Comparison of ENCODE assay signal across 1 cellular context in the genomic region with DNA sequence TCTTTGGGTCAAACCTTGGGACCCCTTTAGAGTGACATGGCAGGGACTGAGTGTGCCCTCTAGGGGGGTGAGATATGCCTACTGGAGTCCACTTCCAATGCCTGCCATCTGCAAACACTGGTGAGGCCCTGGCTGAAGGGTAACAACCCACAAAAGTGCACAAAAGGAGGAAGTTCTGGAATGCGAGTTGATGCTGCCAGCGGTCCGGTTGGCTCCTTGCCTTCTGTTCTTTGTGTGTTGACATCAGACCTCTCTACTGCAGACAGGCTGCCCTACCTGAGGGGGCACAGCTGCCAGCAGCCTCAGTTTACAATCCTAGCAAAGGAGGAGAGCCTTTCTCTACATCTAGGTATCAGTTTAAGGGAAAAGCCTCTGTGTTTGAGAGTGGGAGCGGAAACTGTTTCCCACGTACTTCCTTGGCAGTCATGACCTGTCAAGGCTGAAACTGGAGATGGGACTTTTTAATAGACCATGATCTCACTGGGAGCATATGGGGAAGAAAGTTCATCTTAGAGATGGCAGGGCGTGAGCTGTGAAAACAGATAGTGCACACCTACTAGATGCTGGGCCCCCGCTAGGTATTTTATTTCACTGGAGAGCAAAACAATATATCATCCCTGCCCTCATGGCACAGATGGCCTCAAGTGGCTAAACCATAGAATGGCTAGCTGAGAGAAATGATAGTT.
TF ChIP-seq lines count a peak whose summit lies in the region.

No MANE protein-coding gene starts in this region.

TF ChIP-seq in HepG2, 621 proteins besides CTCF, POLR2A, EP300 and RAD21:
- TF ChIP-seq ZFP41 (CRISPR knock-in tag; IDR thresholded peaks at IDR 0.05; ENCODE audit: borderline replicate concordance), result no peak
- no peak for TF ChIP-seq NFE2L2 (IDR thresholded peaks at IDR 0.05; ENCODE audit: low read length)
- TF ChIP-seq TARDBP (CRISPR knock-in tag; IDR thresholded peaks at IDR 0.05), result no peak
- TF ChIP-seq ZNF563 (CRISPR knock-in tag; IDR thresholded peaks at IDR 0.05), result no peak
- TF ChIP-seq CBX5 (CRISPR knock-in tag; IDR thresholded peaks at IDR 0.05; ENCODE audit: borderline replicate concordance), result no peak
- TF ChIP-seq, protein P1, sequence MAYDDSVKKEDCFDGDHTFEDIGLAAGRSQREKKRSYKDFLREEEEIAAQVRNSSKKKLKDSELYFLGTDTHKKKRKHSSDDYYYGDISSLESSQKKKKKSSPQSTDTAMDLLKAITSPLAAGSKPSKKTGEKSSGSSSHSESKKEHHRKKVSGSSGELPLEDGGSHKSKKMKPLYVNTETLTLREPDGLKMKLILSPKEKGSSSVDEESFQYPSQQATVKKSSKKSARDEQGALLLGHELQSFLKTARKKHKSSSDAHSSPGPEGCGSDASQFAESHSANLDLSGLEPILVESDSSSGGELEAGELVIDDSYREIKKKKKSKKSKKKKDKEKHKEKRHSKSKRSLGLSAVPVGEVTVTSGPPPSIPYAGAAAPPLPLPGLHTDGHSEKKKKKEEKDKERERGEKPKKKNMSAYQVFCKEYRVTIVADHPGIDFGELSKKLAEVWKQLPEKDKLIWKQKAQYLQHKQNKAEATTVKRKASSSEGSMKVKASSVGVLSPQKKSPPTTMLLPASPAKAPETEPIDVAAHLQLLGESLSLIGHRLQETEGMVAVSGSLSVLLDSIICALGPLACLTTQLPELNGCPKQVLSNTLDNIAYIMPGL (CRISPR knock-in tag; IDR thresholded peaks at IDR 0.05; ENCODE audit: borderline replicate concordance in 1 of 2, low read depth in 1 of 2), result no peak
- no peak for TF ChIP-seq AGO1 (IDR thresholded peaks at IDR 0.05; ENCODE audit: low read depth, low read length, poor library complexity, severe bottlenecking)
- TF ChIP-seq ZNF34 (CRISPR knock-in tag; IDR thresholded peaks at IDR 0.05; ENCODE audit: borderline replicate concordance), result no peak
- no peak for TF ChIP-seq ZNF224 (CRISPR knock-in tag; IDR thresholded peaks at IDR 0.05)
- TF ChIP-seq ZNF567 (CRISPR knock-in tag; IDR thresholded peaks at IDR 0.05; ENCODE audit: borderline replicate concordance), result no peak
- TF ChIP-seq RFXAP (CRISPR knock-in tag; IDR thresholded peaks at IDR 0.05; ENCODE audit: borderline replicate concordance), result no peak
- TF ChIP-seq ZNF354B (CRISPR knock-in tag; IDR thresholded peaks at IDR 0.05), result no peak
- TF ChIP-seq SP5 (CRISPR knock-in tag; IDR thresholded peaks at IDR 0.05; ENCODE audit: borderline replicate concordance, low read depth), result no peak
- no peak for TF ChIP-seq ZNF746 (CRISPR knock-in tag; IDR thresholded peaks at IDR 0.05)
- no peak for TF ChIP-seq ZNF891 (CRISPR knock-in tag; IDR thresholded peaks at IDR 0.05)
- TF ChIP-seq, protein P2, sequence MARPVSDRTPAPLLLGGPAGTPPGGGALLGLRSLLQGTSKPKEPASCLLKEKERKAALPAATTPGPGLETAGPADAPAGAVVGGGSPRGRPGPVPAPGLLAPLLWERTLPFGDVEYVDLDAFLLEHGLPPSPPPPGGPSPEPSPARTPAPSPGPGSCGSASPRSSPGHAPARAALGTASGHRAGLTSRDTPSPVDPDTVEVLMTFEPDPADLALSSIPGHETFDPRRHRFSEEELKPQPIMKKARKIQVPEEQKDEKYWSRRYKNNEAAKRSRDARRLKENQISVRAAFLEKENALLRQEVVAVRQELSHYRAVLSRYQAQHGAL (CRISPR knock-in tag; IDR thresholded peaks at IDR 0.05; ENCODE audit: not compliant biosample characterization), result no peak
- TF ChIP-seq SMC3 (IDR thresholded peaks at IDR 0.05; ENCODE audit: low read length), result no peak
